In genomic region chr16:2520097-2520783, GRCh38 we compare ENCODE assay signal across 1 cellular context.
TF ChIP-seq lines count a peak whose summit lies in the region.

Gene AMDHD2, plus strand, starts transcription at chr16:2520371. Its CDS starts 88 bp downstream, at chr16:2520459.

TF ChIP-seq in K562, 482 proteins besides CTCF, POLR2A, EP300 and RAD21 (continued from another document and continues in another):
- TF ChIP-seq, protein P1, sequence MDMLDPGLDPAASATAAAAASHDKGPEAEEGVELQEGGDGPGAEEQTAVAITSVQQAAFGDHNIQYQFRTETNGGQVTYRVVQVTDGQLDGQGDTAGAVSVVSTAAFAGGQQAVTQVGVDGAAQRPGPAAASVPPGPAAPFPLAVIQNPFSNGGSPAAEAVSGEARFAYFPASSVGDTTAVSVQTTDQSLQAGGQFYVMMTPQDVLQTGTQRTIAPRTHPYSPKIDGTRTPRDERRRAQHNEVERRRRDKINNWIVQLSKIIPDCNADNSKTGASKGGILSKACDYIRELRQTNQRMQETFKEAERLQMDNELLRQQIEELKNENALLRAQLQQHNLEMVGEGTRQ (CRISPR knock-in tag; IDR thresholded peaks at IDR 0.05): peak; percentile 95
- TF ChIP-seq ZNF280B (CRISPR knock-in tag; IDR thresholded peaks at IDR 0.05) (no peak), HMGN3 (IDR thresholded peaks at IDR 0.05; ENCODE audit: borderline replicate concordance, extremely low read depth, insufficient read length, low read depth, low read length) (peak; percentile 61), NRF1 (conservative IDR thresholded peaks at IDR 0.05 in 1 of 2, IDR thresholded peaks at IDR 0.05 in 1 of 2) (no peak), ILF3 (IDR thresholded peaks at IDR 0.05; ENCODE audit: borderline replicate concordance) (no peak; the same call in 1 of the 2 replicates), GATAD2B (IDR thresholded peaks at IDR 0.05; ENCODE audit: borderline replicate concordance) (no peak), ARID3B (CRISPR knock-in tag; IDR thresholded peaks at IDR 0.05; ENCODE audit: borderline replicate concordance) (no peak), DLX4 (CRISPR knock-in tag; IDR thresholded peaks at IDR 0.05) (no peak), KDM4B (IDR thresholded peaks at IDR 0.05; ENCODE audit: borderline replicate concordance in 2 of 2, low read depth in 1 of 2) (peak in 1 of 2 experiments; percentile 89; a peak in 2 of 4 replicates), ZNF224 (CRISPR knock-in tag; IDR thresholded peaks at IDR 0.05) (no peak), NKRF (IDR thresholded peaks at IDR 0.05; ENCODE audit: borderline replicate concordance) (no peak), ZFX (CRISPR knock-in tag; IDR thresholded peaks at IDR 0.05) (peak; percentile 24), RBM22 (IDR thresholded peaks at IDR 0.05; ENCODE audit: low read depth, low read length, poor library complexity, severe bottlenecking) (peak; percentile 90), KDM2B (CRISPR knock-in tag; IDR thresholded peaks at IDR 0.05) (peak; percentile 20; the same call in 1 of the 2 replicates), MEF2D (tag; conservative IDR thresholded peaks at IDR 0.05; ENCODE audit: low read depth) (no peak), FOS (IDR thresholded peaks at IDR 0.05; ENCODE audit: extremely low read depth, insufficient read length) (peak; percentile 90), IRF2 (CRISPR knock-in tag; IDR thresholded peaks at IDR 0.05) (no peak), THRAP3 (IDR thresholded peaks at IDR 0.05; ENCODE audit: borderline replicate concordance) (no peak), KAT2B (IDR thresholded peaks at IDR 0.05; ENCODE audit: low read depth, low read length) (no peak), SMARCC2 (IDR thresholded peaks at IDR 0.05; ENCODE audit: low read depth) (no peak), RHOXF2B (CRISPR knock-in tag; conservative IDR thresholded peaks at IDR 0.05) (no peak), CHD2 (IDR thresholded peaks at IDR 0.05; ENCODE audit: low read depth, low read length) (peak; percentile 91), RAD51 (IDR thresholded peaks at IDR 0.05; ENCODE audit: borderline replicate concordance, low read depth) (peak; percentile 98), ZNF431 (CRISPR knock-in tag; IDR thresholded peaks at IDR 0.05) (peak; percentile 18; the same call in 1 of the 2 replicates), RBFOX2 (IDR thresholded peaks at IDR 0.05; ENCODE audit: low read depth, low read length) (peak; percentile 73), SMAD3 (CRISPR knock-in tag; conservative IDR thresholded peaks at IDR 0.05) (no peak), SMAD2 (IDR thresholded peaks at IDR 0.05; ENCODE audit: low read depth, low read length) (no peak), NFXL1 (CRISPR knock-in tag; IDR thresholded peaks at IDR 0.05) (no peak), ZNF76 (CRISPR knock-in tag; IDR thresholded peaks at IDR 0.05; ENCODE audit: borderline replicate concordance) (no peak), TRIM24 (IDR thresholded peaks at IDR 0.05) (no peak), HDAC3 (IDR thresholded peaks at IDR 0.05; ENCODE audit: borderline replicate concordance, partially characterized antibody) (no peak)
- TF ChIP-seq, protein P2, sequence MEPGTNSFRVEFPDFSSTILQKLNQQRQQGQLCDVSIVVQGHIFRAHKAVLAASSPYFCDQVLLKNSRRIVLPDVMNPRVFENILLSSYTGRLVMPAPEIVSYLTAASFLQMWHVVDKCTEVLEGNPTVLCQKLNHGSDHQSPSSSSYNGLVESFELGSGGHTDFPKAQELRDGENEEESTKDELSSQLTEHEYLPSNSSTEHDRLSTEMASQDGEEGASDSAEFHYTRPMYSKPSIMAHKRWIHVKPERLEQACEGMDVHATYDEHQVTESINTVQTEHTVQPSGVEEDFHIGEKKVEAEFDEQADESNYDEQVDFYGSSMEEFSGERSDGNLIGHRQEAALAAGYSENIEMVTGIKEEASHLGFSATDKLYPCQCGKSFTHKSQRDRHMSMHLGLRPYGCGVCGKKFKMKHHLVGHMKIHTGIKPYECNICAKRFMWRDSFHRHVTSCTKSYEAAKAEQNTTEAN (CRISPR knock-in tag; IDR thresholded peaks at IDR 0.05): no peak
- TF ChIP-seq, protein P3, sequence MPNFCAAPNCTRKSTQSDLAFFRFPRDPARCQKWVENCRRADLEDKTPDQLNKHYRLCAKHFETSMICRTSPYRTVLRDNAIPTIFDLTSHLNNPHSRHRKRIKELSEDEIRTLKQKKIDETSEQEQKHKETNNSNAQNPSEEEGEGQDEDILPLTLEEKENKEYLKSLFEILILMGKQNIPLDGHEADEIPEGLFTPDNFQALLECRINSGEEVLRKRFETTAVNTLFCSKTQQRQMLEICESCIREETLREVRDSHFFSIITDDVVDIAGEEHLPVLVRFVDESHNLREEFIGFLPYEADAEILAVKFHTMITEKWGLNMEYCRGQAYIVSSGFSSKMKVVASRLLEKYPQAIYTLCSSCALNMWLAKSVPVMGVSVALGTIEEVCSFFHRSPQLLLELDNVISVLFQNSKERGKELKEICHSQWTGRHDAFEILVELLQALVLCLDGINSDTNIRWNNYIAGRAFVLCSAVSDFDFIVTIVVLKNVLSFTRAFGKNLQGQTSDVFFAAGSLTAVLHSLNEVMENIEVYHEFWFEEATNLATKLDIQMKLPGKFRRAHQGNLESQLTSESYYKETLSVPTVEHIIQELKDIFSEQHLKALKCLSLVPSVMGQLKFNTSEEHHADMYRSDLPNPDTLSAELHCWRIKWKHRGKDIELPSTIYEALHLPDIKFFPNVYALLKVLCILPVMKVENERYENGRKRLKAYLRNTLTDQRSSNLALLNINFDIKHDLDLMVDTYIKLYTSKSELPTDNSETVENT (CRISPR knock-in tag; IDR thresholded peaks at IDR 0.05): 0 out of 2 replicates have a peak, but pooled peaks have one; percentile 26
- TF ChIP-seq, protein P4, sequence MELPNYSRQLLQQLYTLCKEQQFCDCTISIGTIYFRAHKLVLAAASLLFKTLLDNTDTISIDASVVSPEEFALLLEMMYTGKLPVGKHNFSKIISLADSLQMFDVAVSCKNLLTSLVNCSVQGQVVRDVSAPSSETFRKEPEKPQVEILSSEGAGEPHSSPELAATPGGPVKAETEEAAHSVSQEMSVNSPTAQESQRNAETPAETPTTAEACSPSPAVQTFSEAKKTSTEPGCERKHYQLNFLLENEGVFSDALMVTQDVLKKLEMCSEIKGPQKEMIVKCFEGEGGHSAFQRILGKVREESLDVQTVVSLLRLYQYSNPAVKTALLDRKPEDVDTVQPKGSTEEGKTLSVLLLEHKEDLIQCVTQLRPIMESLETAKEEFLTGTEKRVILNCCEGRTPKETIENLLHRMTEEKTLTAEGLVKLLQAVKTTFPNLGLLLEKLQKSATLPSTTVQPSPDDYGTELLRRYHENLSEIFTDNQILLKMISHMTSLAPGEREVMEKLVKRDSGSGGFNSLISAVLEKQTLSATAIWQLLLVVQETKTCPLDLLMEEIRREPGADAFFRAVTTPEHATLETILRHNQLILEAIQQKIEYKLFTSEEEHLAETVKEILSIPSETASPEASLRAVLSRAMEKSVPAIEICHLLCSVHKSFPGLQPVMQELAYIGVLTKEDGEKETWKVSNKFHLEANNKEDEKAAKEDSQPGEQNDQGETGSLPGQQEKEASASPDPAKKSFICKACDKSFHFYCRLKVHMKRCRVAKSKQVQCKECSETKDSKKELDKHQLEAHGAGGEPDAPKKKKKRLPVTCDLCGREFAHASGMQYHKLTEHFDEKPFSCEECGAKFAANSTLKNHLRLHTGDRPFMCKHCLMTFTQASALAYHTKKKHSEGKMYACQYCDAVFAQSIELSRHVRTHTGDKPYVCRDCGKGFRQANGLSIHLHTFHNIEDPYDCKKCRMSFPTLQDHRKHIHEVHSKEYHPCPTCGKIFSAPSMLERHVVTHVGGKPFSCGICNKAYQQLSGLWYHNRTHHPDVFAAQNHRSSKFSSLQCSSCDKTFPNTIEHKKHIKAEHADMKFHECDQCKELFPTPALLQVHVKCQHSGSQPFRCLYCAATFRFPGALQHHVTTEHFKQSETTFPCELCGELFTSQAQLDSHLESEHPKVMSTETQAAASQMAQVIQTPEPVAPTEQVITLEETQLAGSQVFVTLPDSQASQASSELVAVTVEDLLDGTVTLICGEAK (IDR thresholded peaks at IDR 0.05): peak; percentile 87
- TF ChIP-seq, protein P4 (CRISPR knock-in tag; IDR thresholded peaks at IDR 0.05): peak; percentile 81
